Comparison of ENCODE assay signal across 31 cellular contexts in genomic region chr18:72848534-72849237, GRCh38. TPM values are rescaled to one million over a fixed set of nuclear protein-coding genes. Genes with fewer than 3 reads are reported as not detected.
DNase-seq lines count a peak whose midpoint lies in the region; ATAC-seq, FAIRE-seq and TF ChIP-seq lines count a peak whose summit lies in the region.
"Had no signal": no experiment of that assay in that cellular context is flagged by ENCODE, and none has a peak within 500 bp of the region (broad histone marks: within the 10 kb centered on the region; RNA-seq: fewer than 3 reads in every experiment).

No MANE protein-coding gene starts in this region.

- no peak for FAIRE-seq in HepG2 (lab: Jason Lieb, UNC)
- FAIRE-seq: GM19239, HTR-8/SVneo, pancreas had no signal

- no peak overlapping the region for H3K23ac ChIP-seq in H9 (ENCODE audit: insufficient read length, low read depth, low read length)

- H3K4me1 ChIP-seq in H9 (ENCODE audit: insufficient read depth, low read length) = peaks cover 8% of the 10 kb centered on the region; the same call in 1 of the 2 replicates
- H3K4me1 ChIP-seq in HepG2 (ENCODE audit: insufficient read depth, low read length) = no peaks in the 10 kb centered on the region
- no peaks in the 10 kb centered on the region for H3K4me1 ChIP-seq in gastroesophageal sphincter
- H3K4me1 ChIP-seq: BLaER1 treated with 17β-estradiol and CSF1 and Interleukin-3, amounts not matched to agents 10 nM and 100 nM; pancreas; sigmoid colon; testis had no signal

- no peak overlapping the region for H4K8ac ChIP-seq in H9 (replicated peaks; ENCODE audit: insufficient read length, low read depth, low read length)

- CTCF ChIA-PET in Calu3 (lab: Charles Lee) = no interaction called here
- CTCF ChIA-PET in RWPE1 (lab: Yijun Ruan, JAX) = no interaction called here
- CTCF ChIA-PET in HepG2 (lab: Yijun Ruan, JAX; ENCODE audit: low intra/inter-chr PET ratio, low total read pairs) = no interaction called here

- no peak overlapping the region for H2AFZ ChIP-seq in H9 (ENCODE audit: low read length)
- no peak overlapping the region for H2AFZ ChIP-seq in HepG2 (ENCODE audit: low read length)

- H3K36me3 ChIP-seq in HepG2 (replicated peaks in 1 of 2; ENCODE audit: control insufficient read depth in 1 of 2, insufficient read depth in 2 of 2, low read length in 2 of 2) = no peaks in the 10 kb centered on the region
- H3K36me3 ChIP-seq in gastroesophageal sphincter = no peaks in the 10 kb centered on the region
- H3K36me3 ChIP-seq: BLaER1 treated with 17β-estradiol and CSF1 and Interleukin-3, amounts not matched to agents 10 nM and 100 nM; pancreas; sigmoid colon had no signal

- no peaks in the 10 kb centered on the region for H3K27me3 Mint-ChIP-seq in Calu3 (ENCODE audit: unreplicated experiment)
- no peaks in the 10 kb centered on the region; the same call in 1 of the 2 replicates for H3K27me3 Mint-ChIP-seq in H9 (ENCODE audit: low read depth)
- H3K27me3 Mint-ChIP-seq: activated B cell treated with CpG ODN at 0.5 μM for 24 hours had no signal

- no peak for TF ChIP-seq POLR2A in HepG2 (IDR thresholded peaks at IDR 0.05; ENCODE audit: insufficient read depth in 1 of 2, low read depth in 2 of 2, low read length in 2 of 2)
- TF ChIP-seq POLR2A in gastroesophageal sphincter (IDR thresholded peaks at IDR 0.05) = no peak

- H3K27me3 ChIP-seq in H9 (ENCODE audit: insufficient read depth, low read length) (no peaks in the 10 kb centered on the region), HepG2 (ENCODE audit: control insufficient read depth in 1 of 2, insufficient read depth in 2 of 2, low read length in 2 of 2) (no peaks in the 10 kb centered on the region), gastroesophageal sphincter (no peaks in the 10 kb centered on the region)
- H3K27me3 ChIP-seq: BLaER1 treated with 17β-estradiol and CSF1 and Interleukin-3, amounts not matched to agents 10 nM and 100 nM; pancreas; sigmoid colon; testis had no signal

- no TSS peak for BruUV-seq in Calu3 (replicated peaks; lab: Mats Ljungman, UMichigan)
- no TSS peak for BruUV-seq in HepG2 (replicated peaks; lab: Mats Ljungman, UMichigan)

- H3K36me3 Mint-ChIP-seq in Calu3 (ENCODE audit: insufficient read depth, unreplicated experiment) (no peaks in the 10 kb centered on the region), H9 (ENCODE audit: insufficient read depth in 1 of 3, low read depth in 3 of 3) (peaks cover 0 to 21% (median 18%) of the 10 kb centered on the region in 3 experiments; a peak in 6 of 7 replicates)
- H3K36me3 Mint-ChIP-seq: stimulated activated effector memory CD8-positive, alpha-beta T cell treated with anti-CD3 and anti-CD28 coated beads, Interleukin-12 subunit alpha, Interleukin-12 subunit beta, amount 100 ng/mL, for 72 hours had no signal

- H3K4me1 Mint-ChIP-seq in Calu3 (ENCODE audit: low read depth, unreplicated experiment) (peaks cover 27% of the 10 kb centered on the region), H9 (peaks cover 15 to 18% of the 10 kb centered on the region in 2 experiments)
- H3K4me1 Mint-ChIP-seq: natural killer cell; stimulated activated effector memory CD8-positive, alpha-beta T cell treated with anti-CD3 and anti-CD28 coated beads, Interleukin-12 subunit alpha, Interleukin-12 subunit beta, amount 100 ng/mL, for 72 hours had no signal

- no peaks in the 10 kb centered on the region for H3K79me1 ChIP-seq in H9 (ENCODE audit: insufficient read depth, low read depth, low read length, poor library complexity, severe bottlenecking)

- H4K20me1 ChIP-seq in H9 (ENCODE audit: control insufficient read depth, insufficient read depth, insufficient read length) (no peaks in the 10 kb centered on the region), HepG2 (ENCODE audit: insufficient read depth, low read length) (no peaks in the 10 kb centered on the region)
- H4K20me1 ChIP-seq: BLaER1 treated with 17β-estradiol and CSF1 and Interleukin-3, amounts not matched to agents 10 nM and 100 nM had no signal

- TF ChIP-seq CTCF in Calu3 (IDR thresholded peaks at IDR 0.05; ENCODE audit: unreplicated experiment) (no peak), RWPE1 (conservative IDR thresholded peaks at IDR 0.05; ENCODE audit: low read depth) (no peak), H9 (conservative IDR thresholded peaks at IDR 0.05) (no peak), HepG2 (CRISPR knock-in tag; IDR thresholded peaks at IDR 0.05) (no peak), gastroesophageal sphincter (IDR thresholded peaks at IDR 0.05) (no peak)

- H2BK120ac ChIP-seq in H9 (ENCODE audit: low read depth, low read length, poor library complexity, severe bottlenecking) = no peak overlapping the region

- peaks cover 22% of the 10 kb centered on the region for H3K9me3 Mint-ChIP-seq in Calu3 (ENCODE audit: low read depth, unreplicated experiment)
- H3K9me3 Mint-ChIP-seq in H9 = peaks cover 4 to 8% of the 10 kb centered on the region in 2 experiments; a peak in 3 of 5 replicates

- H3K4me2 ChIP-seq in H9 (ENCODE audit: insufficient read depth, insufficient read length, low read length) (no peak overlapping the region), HepG2 (ENCODE audit: low read depth, low read length) (no peak overlapping the region)
- H3K4me2 ChIP-seq: BLaER1 treated with 17β-estradiol and CSF1 and Interleukin-3, amounts not matched to agents 10 nM and 100 nM had no signal

- DNase-seq in Calu3 (peak; percentile 24), HS-5 (ENCODE audit: low read depth) (peak; percentile 8), RWPE1 (ENCODE audit: low spot score) (peak; percentile 67), foreskin melanocyte (peak; percentile 13), H9 (no peak), HepG2 (ENCODE audit: low spot score) (no peak), H4 (ENCODE audit: low spot score) (no peak)
- DNase-seq: activated B cell treated with CpG ODN at 0.5 μM for 24 hours; activated CD8-positive, alpha-beta T cell treated with anti-CD3 and anti-CD28 coated beads, Interleukin-2, amount 10 ng/mL, durations not matched to agents 7 days and 5 days; activated naive CD4-positive, alpha-beta T cell treated with anti-CD3 and anti-CD28 coated beads, Interleukin-2, amount 50 U/mL, for 16 hours; activated T-cell treated with anti-CD3 and anti-CD28 coated beads, Interleukin-2, amount 50 U/mL, for 4 hours; anterior cingulate cortex; effector CD4-positive, alpha-beta T cell; GDM1; GOT3; left colon; natural killer cell; NCI-H1417; NCI-H526; OCI-M1; pancreas; sigmoid colon; T-helper 9 cell; testis had no signal

- no peak overlapping the region for H3K14ac ChIP-seq in H9 (ENCODE audit: insufficient read depth, low read length)

- no peak overlapping the region for H3K4ac ChIP-seq in H9 (ENCODE audit: low read depth, low read length)

- H2BK12ac ChIP-seq in H9 (ENCODE audit: insufficient read length, low read depth, low read length) = no peak overlapping the region

- no peak overlapping the region for H3T11ph ChIP-seq in H9 (ENCODE audit: low read length)

- H3K27ac Mint-ChIP-seq in Calu3 (ENCODE audit: unreplicated experiment) (no peak overlapping the region), H9 (no peak overlapping the region)
- H3K27ac Mint-ChIP-seq: activated B cell treated with CpG ODN at 0.5 μM for 24 hours; activated CD8-positive, alpha-beta T cell treated with anti-CD3 and anti-CD28 coated beads, Interleukin-2, amount 10 ng/mL, durations not matched to agents 7 days and 5 days; natural killer cell; stimulated activated effector memory CD8-positive, alpha-beta T cell treated with anti-CD3 and anti-CD28 coated beads, Interleukin-12 subunit alpha, Interleukin-12 subunit beta, amount 100 ng/mL, for 72 hours had no signal

- intact Hi-C loops in Calu3 (cut with micrococcal nuclease; ENCODE audit: unreplicated experiment) (no loop called here), HepG2 (cut with micrococcal nuclease; ENCODE audit: unreplicated experiment) (no loop called here)

- H2BK15ac ChIP-seq in H9 (ENCODE audit: low read depth, low read length) = no peak overlapping the region

- H3K56ac ChIP-seq in H9 (ENCODE audit: insufficient read length, low read depth, low read length) = no peak overlapping the region

- TF ChIP-seq RAD21 in HepG2 (CRISPR knock-in tag; IDR thresholded peaks at IDR 0.05) = no peak

- H3K18ac ChIP-seq in H9 (ENCODE audit: insufficient read length, low read depth, low read length) = no peak overlapping the region

- H3K23me2 ChIP-seq in H9 (ENCODE audit: insufficient read length, low read depth, low read length, poor library complexity, severe bottlenecking) = no peaks in the 10 kb centered on the region

- WGBS in H9 (ENCODE audit: extremely low coverage, insufficient read length, low lambda C conversion rate) = no CpG with 5 or more reads among the region's 1 CpG
- WGBS in HepG2 (ENCODE audit: low lambda C conversion rate) = 0% methylated on average over 1 of the region's 1 CpG
- WGBS in gastroesophageal sphincter (ENCODE audit: low coverage in 1 of 2), 2 donors = 29 to 57% methylated on average over 1 of the region's 1 CpG

- POLR2A ChIA-PET in RWPE1 (lab: Yijun Ruan, JAX; ENCODE audit: low non-redundant PET) = no interaction called here
- POLR2A ChIA-PET in HepG2 (lab: Yijun Ruan, JAX) = no interaction called here

- no peak for TF ChIP-seq EP300 in HepG2 (IDR thresholded peaks at IDR 0.05; ENCODE audit: low read depth in 2 of 2, low read length in 2 of 2)
- TF ChIP-seq EP300 in HepG2 (CRISPR knock-in tag; IDR thresholded peaks at IDR 0.05; ENCODE audit: borderline replicate concordance) = no peak
- no peak for TF ChIP-seq EP300 in gastroesophageal sphincter (IDR thresholded peaks at IDR 0.05)

- H3K4me3 ChIP-seq in HepG2 (replicated peaks in 1 of 3; ENCODE audit: insufficient read depth in 1 of 3, low read depth in 2 of 3, low read length in 3 of 3) (no peak overlapping the region), gastroesophageal sphincter (no peak overlapping the region)
- H3K4me3 ChIP-seq: BLaER1 treated with 17β-estradiol and CSF1 and Interleukin-3, amounts not matched to agents 10 nM and 100 nM; pancreas; sigmoid colon; testis had no signal

- ATAC-seq in HepG2 (no peak), gastroesophageal sphincter (no peak)
- ATAC-seq: activated CD8-positive, alpha-beta T cell treated with anti-CD3 and anti-CD28 coated beads, Interleukin-2, amount 10 ng/mL, durations not matched to agents 7 days and 5 days; activated T-cell treated with anti-CD3 and anti-CD28 coated beads, Interleukin-2, amount 50 U/mL, for 4 hours; esophagus mucosa; left colon; natural killer cell; pancreas; SK-N-SH treated with all-trans-retinoic acid at 6 μM for 48 hours; stimulated activated effector memory CD8-positive, alpha-beta T cell treated with anti-CD3 and anti-CD28 coated beads, Interleukin-12 subunit alpha, Interleukin-12 subunit beta, amount 100 ng/mL, for 72 hours had no signal

- H3K79me2 ChIP-seq in H9 (ENCODE audit: insufficient read depth, low read length) (no peaks in the 10 kb centered on the region), HepG2 (ENCODE audit: insufficient read depth, low read length) (no peaks in the 10 kb centered on the region)

- no peak overlapping the region for H2BK20ac ChIP-seq in H9 (ENCODE audit: low read depth, low read length, poor library complexity, severe bottlenecking)

- H4K5ac ChIP-seq in H9 (ENCODE audit: insufficient read length, low read depth, low read length) = no peak overlapping the region

- in situ Hi-C loops in HepG2 (cut with HindIII; ENCODE audit: extremely low pct_ligation_motif_present, low pct_unique_long_range_greater_than_20kb) = no loop called here

- H3K9ac ChIP-seq in H9 (ENCODE audit: extremely low read depth, insufficient read length, low read length) (no peak overlapping the region), HepG2 (ENCODE audit: insufficient read depth, low read depth, low read length) (no peak overlapping the region)
- H3K9ac ChIP-seq: BLaER1 treated with 17β-estradiol and CSF1 and Interleukin-3, amounts not matched to agents 10 nM and 100 nM had no signal

- no peak overlapping the region for H4K91ac ChIP-seq in H9 (ENCODE audit: insufficient read length, low read depth, low read length)

- no peak overlapping the region for H3K4me3 Mint-ChIP-seq in Calu3 (ENCODE audit: low read depth, unreplicated experiment)
- no peak overlapping the region for H3K4me3 Mint-ChIP-seq in H9
- H3K4me3 Mint-ChIP-seq: activated B cell treated with CpG ODN at 0.5 μM for 24 hours; activated CD8-positive, alpha-beta T cell treated with anti-CD3 and anti-CD28 coated beads, Interleukin-2, amount 10 ng/mL, durations not matched to agents 7 days and 5 days; activated T-cell treated with anti-CD3 and anti-CD28 coated beads, Interleukin-2, amount 50 U/mL, for 4 hours; natural killer cell; stimulated activated effector memory CD8-positive, alpha-beta T cell treated with anti-CD3 and anti-CD28 coated beads, Interleukin-12 subunit alpha, Interleukin-12 subunit beta, amount 100 ng/mL, for 72 hours had no signal

- H2BK5ac ChIP-seq in H9 (ENCODE audit: insufficient read length, low read length) = no peak overlapping the region

- H3K27ac ChIP-seq in RWPE1 (no peak overlapping the region), H9 (ENCODE audit: insufficient read length, low read depth, low read length) (no peak overlapping the region), HepG2 (ENCODE audit: extremely low read length, insufficient read depth, low read length) (no peak overlapping the region), gastroesophageal sphincter (no peak overlapping the region)
- H3K27ac ChIP-seq: BLaER1 treated with 17β-estradiol and CSF1 and Interleukin-3, amounts not matched to agents 10 nM and 100 nM; pancreas; sigmoid colon; testis had no signal

- no peak overlapping the region for H2AK5ac ChIP-seq in H9 (ENCODE audit: insufficient read length, low read length)

- H3K9me3 ChIP-seq in H9 (ENCODE audit: control insufficient read depth, low read depth, low read length) = no peaks in the 10 kb centered on the region
- H3K9me3 ChIP-seq in HepG2 (ENCODE audit: low read length) = no peaks in the 10 kb centered on the region
- H3K9me3 ChIP-seq in gastroesophageal sphincter = no peaks in the 10 kb centered on the region
- H3K9me3 ChIP-seq: BLaER1 treated with 17β-estradiol and CSF1 and Interleukin-3, amounts not matched to agents 10 nM and 100 nM; pancreas; sigmoid colon; testis had no signal

RNA-seq across cellular contexts. Expression of gene NETO1, which starts 19.1 kb away (rescaled TPM):
- total RNA-seq in Calu3 (2022) = not detected in 2 replicates
- total RNA-seq in H9 (2021) = 5.9 and 6.9 TPM in 2 replicates
- not detected in 2 replicates for total RNA-seq in HepG2 (2016; rRNA removed; fragmentation: Illumina TruSeq; extraction: Trizol)
- total RNA-seq in HepG2 (2016; cell fraction: cytosol; rRNA removed; fragmentation: Illumina TruSeq; extraction: Trizol; ENCODE audit: low read depth) = not detected in 2 replicates
- total RNA-seq in HepG2 (2016; cell fraction: insoluble cytoplasmic fraction; rRNA removed; fragmentation: Illumina TruSeq; extraction: Trizol) = not detected in 2 replicates
- not detected in 2 replicates for total RNA-seq in HepG2 (2016; cell fraction: membrane; rRNA removed; fragmentation: Illumina TruSeq; extraction: Trizol)
- total RNA-seq in HepG2 (2016; cell fraction: nucleus; rRNA removed; fragmentation: Illumina TruSeq; extraction: Trizol) = not detected in 2 replicates
- not detected in 2 replicates for polyA plus RNA-seq in HepG2 (2011; rRNA removed)
- polyA plus RNA-seq in HepG2 (2011; cell fraction: cytosol; rRNA removed) = not detected in 2 replicates
- polyA plus RNA-seq in HepG2 (2011; cell fraction: nucleus; rRNA removed) = not detected in 2 replicates
- polyA plus RNA-seq in HepG2 (2012) = not detected in 2 replicates
- polyA plus RNA-seq in HepG2 (2016; cell fraction: cytosol; fragmentation: Illumina TruSeq; extraction: Trizol; ENCODE audit: low read depth) = not detected in 2 replicates
- polyA plus RNA-seq in HepG2 (2016; cell fraction: insoluble cytoplasmic fraction; fragmentation: Illumina TruSeq; extraction: Trizol; ENCODE audit: low read depth) = not detected in 2 replicates
- polyA plus RNA-seq in HepG2 (2016; cell fraction: membrane; fragmentation: Illumina TruSeq; extraction: Trizol; ENCODE audit: low read depth) = not detected in 2 replicates
- polyA plus RNA-seq in HepG2 (2016; cell fraction: nucleus; fragmentation: Illumina TruSeq; extraction: Trizol; ENCODE audit: insufficient read depth, low read depth) = not detected in 2 replicates
- polyA minus RNA-seq in HepG2 (2011; rRNA and poly(A)+ RNA removed; ENCODE audit: low replicate concordance) = not detected in 2 replicates
- polyA minus RNA-seq in HepG2 (2011; cell fraction: cytosol; rRNA and poly(A)+ RNA removed) = not detected in 2 replicates
- polyA minus RNA-seq in HepG2 (2011; cell fraction: nucleus; rRNA and poly(A)+ RNA removed) = not detected in 2 replicates
- not detected in 2 replicates for total RNA-seq in H4 (2014; rRNA removed; shearing (Covaris generic))
- under 1 TPM in 1 of 4 donors, not detected in 3; 0.23 TPM for total RNA-seq in gastroesophageal sphincter
- total RNA-seq: activated CD8-positive, alpha-beta T cell treated with anti-CD3 and anti-CD28 coated beads, Interleukin-2, amount 10 ng/mL, durations not matched to agents 7 days and 5 days; esophagus mucosa; left colon; natural killer cell had no signal

Comparison
In these comparisons a context has a peak if more than half of its experiments do, and no peak if none do; other contexts are left out.
1. DNase-seq: peak in Calu3 (single experiment), HS-5 (single experiment), RWPE1 (single experiment) and foreskin melanocyte (single experiment); none in H9 (single experiment), HepG2 (single experiment) and H4 (single experiment).